ENCODE assay signal across 8 cellular contexts in the genomic region with DNA sequence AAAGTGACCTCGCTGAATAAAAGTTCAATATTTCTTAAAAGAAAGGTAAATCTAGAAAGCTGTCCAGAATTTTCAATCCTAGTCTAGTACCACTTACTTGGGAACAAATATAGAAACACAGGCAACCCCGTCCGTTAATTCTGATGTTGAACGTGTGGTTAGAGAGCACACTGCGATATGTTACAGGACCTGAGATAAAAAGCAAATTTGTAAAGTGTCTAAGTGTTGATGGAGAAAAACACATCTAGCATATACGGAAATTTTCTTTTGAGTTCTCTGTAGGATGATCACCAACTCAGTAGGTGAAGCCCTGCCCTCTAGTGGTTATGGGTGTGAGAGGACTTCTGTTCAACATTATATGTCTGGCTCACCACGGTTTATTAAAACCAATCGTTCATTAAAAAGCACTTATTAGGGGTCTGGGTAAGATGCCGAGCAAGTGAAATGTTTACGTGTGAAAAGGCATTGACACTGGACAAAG. TPM values are rescaled to one million over a fixed set of nuclear protein-coding genes. Genes with fewer than 3 reads are reported as not detected.
DNase-seq lines count a peak whose midpoint lies in the region; ATAC-seq and TF ChIP-seq lines count a peak whose summit lies in the region.

No MANE protein-coding gene starts in this region.

- peak; percentile 29 for ATAC-seq in GM19043 (IDR thresholded peaks at IDR 0.05; ENCODE audit: low read depth, unreplicated experiment)
- ATAC-seq in HG03439 (IDR thresholded peaks at IDR 0.05; ENCODE audit: unreplicated experiment) = peak; percentile 50
- peak; percentile 83 to 84 for ATAC-seq in lower lobe of right lung

- TF ChIP-seq CTCF in BJ (IDR thresholded peaks at IDR 0.05; ENCODE audit: insufficient read depth, low read depth, low read length) = peak; percentile 85
- TF ChIP-seq CTCF in lower lobe of right lung (IDR thresholded peaks at IDR 0.05) = peak; percentile 80

- H3K27ac ChIP-seq in ectodermal cell (ENCODE audit: insufficient read depth, low read depth, low read length, poor library complexity, severe bottlenecking) (peak overlapping the region; percentile 64), lower lobe of right lung (peak overlapping the region; percentile 99)

- H3K9me3 ChIP-seq in ectodermal cell (ENCODE audit: control insufficient read depth, low read length) (no peaks in the 10 kb centered on the region), lower lobe of right lung (no peaks in the 10 kb centered on the region)

- peak overlapping the region; percentile 66 for H3K4me3 ChIP-seq in BJ (ENCODE audit: low read depth, low read length)
- peak overlapping the region; percentile 86 for H3K4me3 ChIP-seq in ectodermal cell (ENCODE audit: insufficient read depth, low read depth, low read length)
- peak overlapping the region; percentile 78 for H3K4me3 ChIP-seq in lower lobe of right lung

- H3K36me3 ChIP-seq in BJ (ENCODE audit: control insufficient read depth, insufficient read depth, low read length) = no peaks in the 10 kb centered on the region
- H3K36me3 ChIP-seq in ectodermal cell (ENCODE audit: control insufficient read depth, insufficient read depth, low read length) = no peaks in the 10 kb centered on the region
- H3K36me3 ChIP-seq in lower lobe of right lung = no peaks in the 10 kb centered on the region

- no peaks in the 10 kb centered on the region for H3K27me3 ChIP-seq in BJ (ENCODE audit: control insufficient read depth, insufficient read depth, low read length)
- no peaks in the 10 kb centered on the region for H3K27me3 ChIP-seq in ectodermal cell (ENCODE audit: control insufficient read depth, insufficient read depth, low read length, poor library complexity, severe bottlenecking)
- H3K27me3 ChIP-seq in lower lobe of right lung (ENCODE audit: low read depth) = no peaks in the 10 kb centered on the region

- POLR2A ChIA-PET in BJ (lab: Charles Lee) = no interaction called here

- DNase-seq in BJ (ENCODE audit: low read depth) (peak; percentile 16), NCI-H446 treated with DMSO at 0.1 percent for 48 hours (lab: John Stamatoyannopoulos, UW) (peak; percentile 60), lower lobe of right lung (no peak)
- peak; percentile 26 to 49 for DNase-seq in activated CD4-positive, alpha-beta T cell treated with anti-CD3 and anti-CD28 coated beads for 24 hours (ENCODE audit: low read depth in 2 of 2)
- DNase-seq in stimulated activated CD4-positive, alpha-beta T cell treated with anti-CD3 and anti-CD28 coated beads, TNF-alpha, amount 100 ng/mL, for 48 hours (ENCODE audit: low read depth in 3 of 3) = peak; percentile 18 to 66 (median 29)

- intact Hi-C loops in lower lobe of right lung (cut with DNase I) = no loop called here

- H3K4me1 ChIP-seq in ectodermal cell (ENCODE audit: control insufficient read depth, insufficient read depth, low read length) = peaks cover 4% of the 10 kb centered on the region
- H3K4me1 ChIP-seq in lower lobe of right lung = peaks cover 30% of the 10 kb centered on the region

- CTCF ChIA-PET in BJ (lab: Yijun Ruan, JAX) = interaction anchor here (0.5 to 2.3 kb wide), 30 partner anchors 8 to 698 kb away, joined by 3 to 9 read pairs (median 4); partner anchors contain the start of gene PIK3R4

- WGBS in ectodermal cell, 2 experiments = 10 to 11% methylated on average over 10 of the region's 10 CpGs

RNA-seq across cellular contexts. Expression of gene ATP2C1, which starts 1.1 kb away (rescaled TPM):
- polyA plus RNA-seq in BJ (2011; rRNA removed) = 42.9 and 105 TPM in 2 replicates
- polyA minus RNA-seq in BJ (2011; rRNA and poly(A)+ RNA removed) = 51.8 and 54.2 TPM in 2 replicates
- 81.2 TPM for polyA plus RNA-seq in ectodermal cell (2013, experiment 1 of 4)
- polyA plus RNA-seq in ectodermal cell (2013, experiment 2 of 4) = 84.9 TPM
- polyA plus RNA-seq in ectodermal cell (2013, experiment 3 of 4) = 68.4 TPM
- polyA plus RNA-seq in ectodermal cell (2013, experiment 4 of 4) = 75.6 TPM
- total RNA-seq in lower lobe of right lung = 128 TPM

Comparison
In these comparisons a context has a peak if more than half of its experiments do, and no peak if none do; other contexts are left out.
1. ATAC-seq: peak in every context shown above with its lines; median percentile 84 in lower lobe of right lung; 50 in HG03439; 29 in GM19043.